In genomic region chr20:45629496-45630100, GRCh38 we compare ENCODE assay signal across 8 cellular contexts. TPM values are rescaled to one million over a fixed set of nuclear protein-coding genes. Genes with fewer than 3 reads are reported as not detected.
A peak's percentile ranks its signal among the peaks of the same experiment; 100 is the strongest.
DNase-seq lines count a peak whose midpoint lies in the region; ATAC-seq, FAIRE-seq and TF ChIP-seq lines count a peak whose summit lies in the region.

Gene WFDC10A, plus strand, starts transcription at chr20:45629739. Its CDS starts 75 bp downstream, at chr20:45629814.

- H3K4me1 ChIP-seq in DOHH2 (ENCODE audit: control insufficient read depth, low read length) (no peaks in the 10 kb centered on the region), Panc1 (ENCODE audit: control insufficient read depth, insufficient read depth, low read length) (no peaks in the 10 kb centered on the region), kidney (ENCODE audit: control insufficient read depth in 1 of 2, insufficient read depth in 1 of 2, low read depth in 1 of 2, low read length in 2 of 2) (no peaks in the 10 kb centered on the region)

- CTCF ChIA-PET in Panc1 (lab: Charles Lee): interaction anchor here (0.5 to 1.3 kb wide), 3 partner anchors 17 to 150 kb away, joined by 3 to 7 read pairs (median 5); no protein-coding TSS in a partner anchor

- H3K9ac ChIP-seq in kidney (ENCODE audit: low read length in 2 of 2): no peak within 1 kb of the TSS

- no TSS peak for BruUV-seq in Panc1 (replicated peaks; lab: Mats Ljungman, UMichigan)

- in situ Hi-C loops in Panc1 (cut with HindIII; ENCODE audit: low pct_unique_long_range_greater_than_20kb, low sequenced_read_pairs): no loop called here

- H3K9me2 ChIP-seq in DOHH2 (replicated peaks; ENCODE audit: control insufficient read depth, low read length): no peaks in the 10 kb centered on the region

- TF ChIP-seq CTCF in DOHH2 (IDR thresholded peaks at IDR 0.05; ENCODE audit: low read depth, low read length, poor library complexity, severe bottlenecking): peak; percentile 71
- TF ChIP-seq CTCF in HFF-Myc (IDR thresholded peaks at IDR 0.05; ENCODE audit: low read depth, low read length, missing control alignments): peak; percentile 79
- TF ChIP-seq CTCF in Panc1 (IDR thresholded peaks at IDR 0.05): peak; percentile 85
- TF ChIP-seq CTCF in brain (conservative IDR thresholded peaks at IDR 0.05): peak; percentile 47 to 60
- peak; percentile 35 for TF ChIP-seq CTCF in kidney (IDR thresholded peaks at IDR 0.05; ENCODE audit: borderline replicate concordance, extremely low read depth, insufficient read depth)

- no peaks in the 10 kb centered on the region for H3F3A ChIP-seq in DOHH2 (ENCODE audit: control insufficient read depth, insufficient read depth)

- H3K27me3 ChIP-seq in DOHH2 (ENCODE audit: control insufficient read depth, low read length) (no peaks in the 10 kb centered on the region), Panc1 (ENCODE audit: control insufficient read depth, insufficient read depth, low read length) (no peaks in the 10 kb centered on the region)

- H3K36me3 Mint-ChIP-seq in brain: no peaks in the 10 kb centered on the region
- no peaks in the 10 kb centered on the region for H3K36me3 Mint-ChIP-seq in stimulated activated effector memory CD8-positive, alpha-beta T cell treated with anti-CD3 and anti-CD28 coated beads, Interleukin-12 subunit alpha, Interleukin-12 subunit beta, amount 100 ng/mL, for 72 hours

- no peaks in the 10 kb centered on the region for H3K79me2 ChIP-seq in DOHH2 (ENCODE audit: control insufficient read depth, low read length)

- H3K4me1 Mint-ChIP-seq in brain: no peaks in the 10 kb centered on the region
- H3K4me1 Mint-ChIP-seq in stimulated activated effector memory CD8-positive, alpha-beta T cell treated with anti-CD3 and anti-CD28 coated beads, Interleukin-12 subunit alpha, Interleukin-12 subunit beta, amount 100 ng/mL, for 72 hours: no peaks in the 10 kb centered on the region

- H3K4me3 Mint-ChIP-seq in brain: peak within 1 kb of the TSS in 2 of 5 experiments; percentile 38 to 53
- no peak within 1 kb of the TSS for H3K4me3 Mint-ChIP-seq in stimulated activated effector memory CD8-positive, alpha-beta T cell treated with anti-CD3 and anti-CD28 coated beads, Interleukin-12 subunit alpha, Interleukin-12 subunit beta, amount 100 ng/mL, for 72 hours

- no peak within 1 kb of the TSS for H3K4me2 ChIP-seq in DOHH2 (ENCODE audit: low read length)

- peaks cover 19% of the 10 kb centered on the region for H3K27me3 Mint-ChIP-seq in brain

- FAIRE-seq in kidney (lab: Jason Lieb, UNC): no peak

- H4K20me1 ChIP-seq in DOHH2 (ENCODE audit: control insufficient read depth, insufficient read depth, low read depth, low read length): no peaks in the 10 kb centered on the region

- H3K9me3 Mint-ChIP-seq in brain: peaks cover 0 to 6% (median 3%) of the 10 kb centered on the region in 5 experiments
- H3K9me3 Mint-ChIP-seq in stimulated activated effector memory CD8-positive, alpha-beta T cell treated with anti-CD3 and anti-CD28 coated beads, Interleukin-12 subunit alpha, Interleukin-12 subunit beta, amount 100 ng/mL, for 72 hours: no peaks in the 10 kb centered on the region

- intact Hi-C loops in Panc1 (cut with micrococcal nuclease; ENCODE audit: unreplicated experiment): no loop called here
- intact Hi-C loops in kidney (cut with DNase I): no loop called here

- peak; percentile 19 for DNase-seq in HFF-Myc (ENCODE audit: extremely low read depth, low read depth)
- peak; percentile 58 for DNase-seq in Panc1 (ENCODE audit: low read depth, low spot score)
- DNase-seq in kidney: no peak
- DNase-seq in stimulated activated effector memory CD8-positive, alpha-beta T cell treated with anti-CD3 and anti-CD28 coated beads, Interleukin-12 subunit alpha, Interleukin-12 subunit beta, amount 100 ng/mL, for 72 hours (ENCODE audit: low spot score in 2 of 2): peak in 1 of 2 donors; percentile 7

- H3K27ac ChIP-seq in DOHH2 (ENCODE audit: low read depth, low read length): no peak within 1 kb of the TSS
- H3K27ac ChIP-seq in Panc1 (ENCODE audit: low read length): no peak within 1 kb of the TSS
- no peak within 1 kb of the TSS for H3K27ac ChIP-seq in kidney (ENCODE audit: low read depth in 2 of 2, low read length in 2 of 2)

- no peak within 1 kb of the TSS for H3K4me3 ChIP-seq in DOHH2 (ENCODE audit: low read length)
- H3K4me3 ChIP-seq in HFF-Myc (replicated peaks; ENCODE audit: low read depth, low read length): no peak within 1 kb of the TSS
- H3K4me3 ChIP-seq in Panc1 (ENCODE audit: low read depth in 2 of 2, low read length in 2 of 2): no peak within 1 kb of the TSS
- no peak within 1 kb of the TSS for H3K4me3 ChIP-seq in kidney (ENCODE audit: low read length in 2 of 2)

- H3K27ac Mint-ChIP-seq in brain: no peak within 1 kb of the TSS
- H3K27ac Mint-ChIP-seq in stimulated activated effector memory CD8-positive, alpha-beta T cell treated with anti-CD3 and anti-CD28 coated beads, Interleukin-12 subunit alpha, Interleukin-12 subunit beta, amount 100 ng/mL, for 72 hours: no peak within 1 kb of the TSS

- H3K9me3 ChIP-seq in DOHH2 (ENCODE audit: control insufficient read depth, insufficient read depth, low read length) (no peaks in the 10 kb centered on the region), Panc1 (ENCODE audit: control insufficient read depth, insufficient read depth, low read depth, low read length) (no peaks in the 10 kb centered on the region), kidney (ENCODE audit: control insufficient read depth in 1 of 2, low read length in 2 of 2) (no peaks in the 10 kb centered on the region)

- H3K36me3 ChIP-seq in DOHH2 (ENCODE audit: control insufficient read depth, low read length): no peaks in the 10 kb centered on the region
- no peaks in the 10 kb centered on the region for H3K36me3 ChIP-seq in Panc1 (ENCODE audit: control insufficient read depth, insufficient read depth, low read length)
- no peaks in the 10 kb centered on the region for H3K36me3 ChIP-seq in kidney (ENCODE audit: control insufficient read depth in 1 of 2, insufficient read depth in 2 of 2, low read length in 2 of 2)

- ATAC-seq in Panc1 (peak; percentile 99), GM18858 (IDR thresholded peaks at IDR 0.05; ENCODE audit: unreplicated experiment) (no peak), HG02970 (IDR thresholded peaks at IDR 0.05; ENCODE audit: low FRiP score, unreplicated experiment) (no peak)
- peak; percentile 77 for ATAC-seq in stimulated activated effector memory CD8-positive, alpha-beta T cell treated with anti-CD3 and anti-CD28 coated beads, Interleukin-12 subunit alpha, Interleukin-12 subunit beta, amount 100 ng/mL, for 72 hours

- POLR2A ChIA-PET in Panc1 (lab: Charles Lee): no interaction called here

RNA-seq across cellular contexts. Expression of gene WFDC10A, which starts in this region (rescaled TPM):
- total RNA-seq in Panc1 (2021; ENCODE audit: unreplicated experiment) (not detected), kidney (not detected)
- not detected for polyA plus RNA-seq in Panc1 (2012; ENCODE audit: insufficient read length)
- polyA plus RNA-seq in brain (ENCODE audit: insufficient read depth, low read depth, low replicate concordance) (not detected), kidney (ENCODE audit: insufficient read depth, low read depth, low replicate concordance) (not detected)

Comparison
In these comparisons a context has a peak if more than half of its experiments do, and no peak if none do; other contexts are left out.
1. Peak in DNase-seq and ATAC-seq in Panc1; RNA of the gene not detected or under 1 TPM.
2. CTCF ChIP-seq: peak in every context shown above with its lines; median percentile 85 in Panc1; 79 in HFF-Myc; 71 in DOHH2; 54 in brain; 35 in kidney.